In the genomic region with DNA sequence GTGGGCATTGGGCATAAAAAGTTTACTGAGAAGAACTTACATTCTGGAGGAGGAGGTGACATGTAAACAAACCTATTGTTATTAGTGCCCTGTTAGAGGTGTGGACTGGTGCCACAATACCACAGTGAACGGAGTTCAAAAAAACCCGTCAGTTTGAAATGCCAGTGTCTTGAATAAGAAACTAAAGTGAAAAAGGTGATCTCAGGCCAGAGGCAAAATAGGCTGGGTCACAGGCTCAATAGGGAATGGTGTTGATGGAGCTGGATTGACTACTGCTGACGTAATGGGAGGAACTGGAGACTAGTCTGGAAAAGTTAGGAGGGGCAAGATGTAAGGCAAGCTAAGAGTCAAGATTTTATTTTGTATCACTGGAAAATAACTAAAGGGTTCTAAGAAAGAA, we compare ENCODE assay signal across 23 cellular contexts. TPM values are rescaled to one million over a fixed set of nuclear protein-coding genes. Genes with fewer than 3 reads are reported as not detected.
A peak's percentile ranks its signal among the peaks of the same experiment; 100 is the strongest.
DNase-seq lines count a peak whose midpoint lies in the region; ATAC-seq and TF ChIP-seq lines count a peak whose summit lies in the region.
"Had no signal": no experiment of that assay in that cellular context is flagged by ENCODE, and none has a peak within 500 bp of the region (broad histone marks: within the 10 kb centered on the region; RNA-seq: fewer than 3 reads in every experiment).

No MANE protein-coding gene starts in this region.

- ATAC-seq in CD4-positive, CD25-positive, alpha-beta regulatory T cell (ENCODE audit: low read depth in 2 of 2): no peak
- ATAC-seq in GM21737 (IDR thresholded peaks at IDR 0.05; ENCODE audit: unreplicated experiment): no peak
- ATAC-seq: left lung, mucosa of descending colon had no signal

- peaks cover 4 to 28% (median 7%) of the 10 kb centered on the region in 4 donors for H3K4me1 Mint-ChIP-seq in CD4-positive, CD25-positive, alpha-beta regulatory T cell
- H3K4me1 Mint-ChIP-seq in nephron: peaks cover 34% of the 10 kb centered on the region

- peaks cover 16% of the 10 kb centered on the region for H3K4me1 ChIP-seq in CD4-positive, CD25-positive, alpha-beta regulatory T cell (ENCODE audit: control insufficient read depth, insufficient read depth, low read length, poor library complexity, severe bottlenecking)

- TF ChIP-seq CTCF in astrocyte of the spinal cord (IDR thresholded peaks at IDR 0.05; ENCODE audit: low read depth, low read length): no peak
- TF ChIP-seq CTCF in nephron (IDR thresholded peaks at IDR 0.05; ENCODE audit: unreplicated experiment in 3 of 3): no peak

- peak overlapping the region; percentile 10 to 98 (median 56) for H3K4me3 Mint-ChIP-seq in CD4-positive, CD25-positive, alpha-beta regulatory T cell
- peak overlapping the region; percentile 26 to 57 (median 56) for H3K4me3 Mint-ChIP-seq in nephron

- no peaks in the 10 kb centered on the region for H3K9me3 ChIP-seq in CD4-positive, CD25-positive, alpha-beta regulatory T cell (ENCODE audit: control insufficient read depth in 2 of 2, low read length in 2 of 2)
- H3K9me3 ChIP-seq: left lung, mucosa of descending colon had no signal

- H3K27me3 ChIP-seq in CD4-positive, CD25-positive, alpha-beta regulatory T cell (ENCODE audit: control insufficient read depth, insufficient read depth, low read length): peaks cover 12% of the 10 kb centered on the region

- H3K36me3 Mint-ChIP-seq in CD4-positive, CD25-positive, alpha-beta regulatory T cell: no peaks in the 10 kb centered on the region
- peaks cover 3% of the 10 kb centered on the region for H3K36me3 Mint-ChIP-seq in nephron (ENCODE audit: low read depth)

- peaks cover 0 to 4% (median 0%) of the 10 kb centered on the region in 7 donors for H3K9me3 Mint-ChIP-seq in CD4-positive, CD25-positive, alpha-beta regulatory T cell
- H3K9me3 Mint-ChIP-seq in nephron: peaks cover 3% of the 10 kb centered on the region
- H3K9me3 Mint-ChIP-seq: CD8-positive, alpha-beta memory T cell; type B pancreatic cell had no signal

- peaks cover 36% of the 10 kb centered on the region for H3K27me3 Mint-ChIP-seq in CD4-positive, CD25-positive, alpha-beta regulatory T cell
- no peaks in the 10 kb centered on the region for H3K27me3 Mint-ChIP-seq in nephron (ENCODE audit: low read depth)
- H3K27me3 Mint-ChIP-seq: type B pancreatic cell had no signal

- H3K4me3 ChIP-seq in CD4-positive, CD25-positive, alpha-beta regulatory T cell (ENCODE audit: low read depth, low read length): no peak overlapping the region
- H3K4me3 ChIP-seq in astrocyte of the spinal cord (ENCODE audit: low read depth, low read length): no peak overlapping the region
- H3K4me3 ChIP-seq: mucosa of descending colon had no signal

- in situ Hi-C loops in astrocyte of the spinal cord (cut with HindIII; ENCODE audit: low sequenced_read_pairs): no loop called here

- no peak for DNase-seq in CD4-positive, CD25-positive, alpha-beta regulatory T cell
- DNase-seq in HPDE6-E6E7 (ENCODE audit: extremely low spot score) (peak; percentile 37), astrocyte of the spinal cord (ENCODE audit: low read depth, low spot score) (peak; percentile 43), T-helper 1 cell (no peak)
- no peak for DNase-seq in activated CD4-positive, alpha-beta T cell treated with anti-CD3 and anti-CD28 coated beads, Interleukin-2, amount 50 U/mL, for 48 hours
- no peak for DNase-seq in stimulated activated CD4-positive, alpha-beta T cell treated with anti-CD3 and anti-CD28 coated beads, Interleukin-4, amount 100 ng/mL, for 24 hours
- DNase-seq: activated CD4-positive, alpha-beta T cell treated with anti-CD3 and anti-CD28 coated beads for 1 hour; activated CD8-positive, alpha-beta memory T cell treated with anti-CD3 and anti-CD28 coated beads, Interleukin-2, amount 50 U/mL, for 48 hours; activated effector memory CD4-positive, alpha-beta T cell treated with anti-CD3 and anti-CD28 coated beads, Interleukin-2, amount 50 U/mL, for 16 hours; CD8-positive, alpha-beta memory T cell; EL; mucosa of descending colon; NCI-H1417 treated with DMSO at 0.1 percent for 48 hours; NCI-H2171; NCI-H748 treated with DMSO at 0.1 percent for 48 hours; stimulated activated CD4-positive, alpha-beta T cell treated with anti-CD3 and anti-CD28 coated beads, Interleukin-1b, Interleukin-23, amount 100 ng/mL, for 48 hours; stomach; T1000 had no signal

- H3K27ac Mint-ChIP-seq in CD4-positive, CD25-positive, alpha-beta regulatory T cell: peak overlapping the region in 1 of 3 donors; percentile 57
- peak overlapping the region; percentile 19 to 31 (median 23) for H3K27ac Mint-ChIP-seq in nephron

- H3K27ac ChIP-seq in CD4-positive, CD25-positive, alpha-beta regulatory T cell (ENCODE audit: insufficient read depth, low read length, poor library complexity, severe bottlenecking): no peak overlapping the region
- H3K27ac ChIP-seq: SK-N-MC had no signal

- H3K36me3 ChIP-seq in CD4-positive, CD25-positive, alpha-beta regulatory T cell (ENCODE audit: control insufficient read depth, insufficient read depth, low read length): no peaks in the 10 kb centered on the region
- H3K36me3 ChIP-seq: left lung, stomach had no signal

RNA-seq across cellular contexts. Expression of a gene that starts 1.6 kb away (rescaled TPM):
- 1.5 TPM for total RNA-seq in CD4-positive, CD25-positive, alpha-beta regulatory T cell
- 1 to 10 TPM in 1 of 4 donors, under 1 TPM in 3; 0.18 to 1.1 (median 0.64) TPM for polyA plus RNA-seq in CD4-positive, CD25-positive, alpha-beta regulatory T cell

Comparison
In these comparisons a context has a peak if more than half of its experiments do, and no peak if none do; other contexts are left out.
1. DNase-seq: peak in HPDE6-E6E7 (single experiment) and astrocyte of the spinal cord (single experiment); none in CD4-positive, CD25-positive, alpha-beta regulatory T cell (0 of 3), activated CD4-positive, alpha-beta T cell treated with anti-CD3 and anti-CD28 coated beads, Interleukin-2, amount 50 U/mL, for 48 hours (0 of 2), T-helper 1 cell (0 of 5) and stimulated activated CD4-positive, alpha-beta T cell treated with anti-CD3 and anti-CD28 coated beads, Interleukin-4, amount 100 ng/mL, for 24 hours (single experiment).